Comparison of ENCODE assay signal across 28 cellular contexts in genomic region chr13:28128030-28128429, GRCh38. TPM values are rescaled to one million over a fixed set of nuclear protein-coding genes. Genes with fewer than 3 reads are reported as not detected.
"Had no signal": no experiment of that assay in that cellular context is flagged by ENCODE, and none has a peak within 500 bp of the region (broad histone marks: within the 10 kb centered on the region; RNA-seq: fewer than 3 reads in every experiment).

No MANE protein-coding gene starts in this region.

- ATAC-seq: activated CD4-positive, alpha-beta T cell treated with anti-CD3 and anti-CD28 coated beads for 36 hours; activated T-cell treated with anti-CD3 and anti-CD28 coated beads, Interleukin-2, amount 50 U/mL, for 72 hours; body of pancreas; effector memory CD8-positive, alpha-beta T cell; gastrocnemius medialis; left ventricle myocardium superior; pancreas had no signal

- H3K36me3 Mint-ChIP-seq: activated naive CD8-positive, alpha-beta T cell treated with anti-CD3 and anti-CD28 coated beads for 36 hours; mesothelial cell of epicardium; naive B cell had no signal

- H3K27me3 Mint-ChIP-seq: activated CD4-positive, alpha-beta T cell treated with anti-CD3 and anti-CD28 coated beads for 36 hours; activated naive CD8-positive, alpha-beta T cell treated with anti-CD3 and anti-CD28 coated beads for 36 hours; effector memory CD8-positive, alpha-beta T cell; naive B cell had no signal

- FAIRE-seq: pancreas had no signal

- DNase-seq: activated CD4-positive, alpha-beta T cell treated with anti-CD3 and anti-CD28 coated beads for 36 hours; activated CD4-positive, CD25-positive, alpha-beta regulatory T cell; activated naive CD4-positive, alpha-beta T cell; activated naive CD8-positive, alpha-beta T cell treated with anti-CD3 and anti-CD28 coated beads for 36 hours; activated T-cell treated with anti-CD3 and anti-CD28 coated beads for 4 hours; activated T-cell treated with anti-CD3 and anti-CD28 coated beads, Interleukin-2, amount 50 U/mL, for 72 hours; adrenal gland; aorta; cortex of kidney; effector memory CD8-positive, alpha-beta T cell; erythroblast; gastrocnemius medialis; glutamatergic neuron; islet precursor cell; left ventricle myocardium superior; naive B cell; pancreas; stimulated activated CD4-positive, alpha-beta T cell treated with anti-CD3 and anti-CD28 coated beads, Interleukin-1b, Interleukin-23, amount 100 ng/mL, for 48 hours; stimulated activated CD4-positive, alpha-beta T cell treated with anti-CD3 and anti-CD28 coated beads, Interleukin-4, amount 100 ng/mL, for 4 hours; stimulated activated CD8-positive, alpha-beta memory T cell treated with anti-CD3 and anti-CD28 coated beads, Interleukin-4, amount 100 ng/mL, for 48 hours; stimulated activated naive CD4-positive, alpha-beta T cell treated with Interleukin-2 at 50 U/mL for 16 hours; transverse colon had no signal

- H3K27ac Mint-ChIP-seq: activated CD4-positive, alpha-beta T cell treated with anti-CD3 and anti-CD28 coated beads for 36 hours; activated naive CD8-positive, alpha-beta T cell treated with anti-CD3 and anti-CD28 coated beads for 36 hours; activated T-cell treated with anti-CD3 and anti-CD28 coated beads, Interleukin-2, amount 50 U/mL, for 72 hours; effector memory CD8-positive, alpha-beta T cell had no signal

- H3K9me3 Mint-ChIP-seq: activated naive CD8-positive, alpha-beta T cell treated with anti-CD3 and anti-CD28 coated beads for 36 hours; activated T-cell treated with anti-CD3 and anti-CD28 coated beads, Interleukin-2, amount 50 U/mL, for 72 hours; effector memory CD8-positive, alpha-beta T cell; mesothelial cell of epicardium; naive B cell had no signal

- H3K4me3 Mint-ChIP-seq: activated CD4-positive, alpha-beta T cell treated with anti-CD3 and anti-CD28 coated beads for 36 hours; activated naive CD8-positive, alpha-beta T cell treated with anti-CD3 and anti-CD28 coated beads for 36 hours; activated T-cell treated with anti-CD3 and anti-CD28 coated beads, Interleukin-2, amount 50 U/mL, for 72 hours; effector memory CD8-positive, alpha-beta T cell; mesothelial cell of epicardium; naive B cell had no signal

- H3K4me1 Mint-ChIP-seq: activated CD4-positive, alpha-beta T cell treated with anti-CD3 and anti-CD28 coated beads for 36 hours; activated naive CD8-positive, alpha-beta T cell treated with anti-CD3 and anti-CD28 coated beads for 36 hours had no signal

RNA-seq across cellular contexts. Expression of gene FLT3, which starts 27.7 kb away (rescaled TPM):
- total RNA-seq: chondrocyte; lung microvascular endothelial cell; smooth muscle cell; T-helper 2 cell treated with Interferon-gamma antibody and Interleukin-4, amounts not matched to agents 100 ng/mL and 5 ng/mL, for 36 hours had no signal
- polyA plus RNA-seq: smooth muscle cell had no signal
